ENCODE assay signal across 27 cellular contexts in the genomic region with DNA sequence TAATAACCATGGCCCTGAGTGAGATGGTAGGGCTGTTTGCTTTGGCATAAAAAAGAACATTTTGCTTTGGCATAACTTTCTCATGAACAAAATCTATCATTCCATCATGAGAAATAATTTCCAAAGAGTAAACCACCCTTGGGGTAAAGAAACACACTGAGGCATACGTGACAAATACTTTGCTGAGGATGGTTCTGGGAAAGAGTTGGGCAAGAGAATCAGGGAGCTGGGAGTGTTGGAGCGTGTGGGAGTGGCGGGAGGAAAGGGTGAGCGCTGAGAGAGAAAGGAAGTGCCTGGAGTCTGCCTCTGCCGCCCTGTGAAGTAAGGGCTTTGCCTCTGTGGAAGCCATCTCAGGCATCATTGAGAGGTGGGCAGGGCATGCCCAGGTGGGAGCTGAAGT.
A peak's percentile ranks its signal among the peaks of the same experiment; 100 is the strongest.
DNase-seq lines count a peak whose midpoint lies in the region; ATAC-seq and TF ChIP-seq lines count a peak whose summit lies in the region.
"Had no signal": no experiment of that assay in that cellular context is flagged by ENCODE, and none has a peak within 500 bp of the region (broad histone marks: within the 10 kb centered on the region; RNA-seq: fewer than 3 reads in every experiment).

No MANE protein-coding gene starts in this region.

- dilution Hi-C loops in mammary epithelial cell (cut with HindIII; ENCODE audit: low sequenced_read_pairs), result no loop called here

- ATAC-seq in thoracic aorta (ENCODE audit: insufficient number of reproducible peaks, low FRiP score, low read depth), result peak; percentile 22
- ATAC-seq: gastrocnemius medialis; GM12878; lower lobe of right lung; stimulated activated naive CD8-positive, alpha-beta T cell treated with anti-CD3 and anti-CD28 coated beads, Interleukin-15, amount 100 ng/mL, for 72 hours; T-helper 17 cell had no signal

- intact Hi-C loops in MCF 10A (cut with micrococcal nuclease) (no loop called here), mammary epithelial cell (cut with micrococcal nuclease) (no loop called here), ascending aorta (cut with DNase I) (loop anchor here (2.0 to 5.0 kb wide), 2 partner anchors 62 to 102 kb away; no protein-coding TSS in a partner anchor), CD14-positive monocyte (cut with micrococcal nuclease) (no loop called here)

- H3K36me3 ChIP-seq in mammary epithelial cell (ENCODE audit: insufficient read depth, low read length) (no peaks in the 10 kb centered on the region), ascending aorta (peaks cover 0 to 27% of the 10 kb centered on the region in 2 donors), thoracic aorta (no peaks in the 10 kb centered on the region)
- H3K36me3 ChIP-seq: gastrocnemius medialis, lower lobe of right lung had no signal

- CTCF ChIA-PET in MCF 10A (lab: Yijun Ruan, JAX), result interaction anchor here (1.0 kb wide), 1 partner anchor 13 kb away, joined by 4 read pairs; no protein-coding TSS in a partner anchor
- CTCF ChIA-PET in mammary epithelial cell (lab: Charles Lee; ENCODE audit: low non-redundant PET), result no interaction called here

- H3K4me3 ChIP-seq in mammary epithelial cell (replicated peaks in 1 of 3; ENCODE audit: insufficient read depth in 1 of 3, low read depth in 2 of 3, low read length in 3 of 3) (no peak overlapping the region), ascending aorta (no peak overlapping the region), fibroblast of pulmonary artery (replicated peaks; ENCODE audit: low read depth, low read length) (no peak overlapping the region), thoracic aorta (no peak overlapping the region)
- H3K4me3 ChIP-seq: gastrocnemius medialis, GM12878, lower lobe of right lung had no signal

- H3K27ac Mint-ChIP-seq in MCF 10A (ENCODE audit: low read depth, unreplicated experiment) (peak overlapping the region; percentile 8), CD14-positive monocyte (no peak overlapping the region)
- H3K27ac Mint-ChIP-seq: activated CD4-positive, alpha-beta T cell treated with anti-CD3 and anti-CD28 coated beads, Interleukin-2, amount 10 ng/mL, durations not matched to agents 24 days and 14 days; activated naive CD4-positive, alpha-beta T cell treated with anti-CD3 and anti-CD28 coated beads, Interleukin-2, amount 10 ng/mL, durations not matched to agents 7 days and 5 days; B cell; nephron progenitor cell; stimulated activated naive CD8-positive, alpha-beta T cell treated with anti-CD3 and anti-CD28 coated beads, Interleukin-15, amount 100 ng/mL, for 72 hours; T-helper 17 cell; type B pancreatic cell had no signal

- in situ Hi-C loops in mammary epithelial cell (cut with MboI; ENCODE audit: low sequenced_read_pairs in 2 of 2), result no loop called here

- H3K9ac ChIP-seq in mammary epithelial cell (ENCODE audit: insufficient read depth, low read length), result no peak overlapping the region
- H3K9ac ChIP-seq: KMS-11 had no signal

- no peaks in the 10 kb centered on the region for H3K4me1 Mint-ChIP-seq in MCF 10A (ENCODE audit: insufficient read depth, unreplicated experiment)
- no peaks in the 10 kb centered on the region for H3K4me1 Mint-ChIP-seq in CD14-positive monocyte
- H3K4me1 Mint-ChIP-seq: activated CD4-positive, alpha-beta T cell treated with anti-CD3 and anti-CD28 coated beads, Interleukin-2, amount 10 ng/mL, durations not matched to agents 24 days and 14 days; activated naive CD4-positive, alpha-beta T cell treated with anti-CD3 and anti-CD28 coated beads, Interleukin-2, amount 10 ng/mL, durations not matched to agents 7 days and 5 days; B cell; stimulated activated naive CD8-positive, alpha-beta T cell treated with anti-CD3 and anti-CD28 coated beads, Interleukin-15, amount 100 ng/mL, for 72 hours; T-helper 17 cell had no signal

- H3K4me3 Mint-ChIP-seq in MCF 10A (ENCODE audit: unreplicated experiment) (no peak overlapping the region), CD14-positive monocyte (no peak overlapping the region)
- H3K4me3 Mint-ChIP-seq: activated CD4-positive, alpha-beta T cell treated with anti-CD3 and anti-CD28 coated beads, Interleukin-2, amount 10 ng/mL, durations not matched to agents 24 days and 14 days; activated naive CD4-positive, alpha-beta T cell treated with anti-CD3 and anti-CD28 coated beads, Interleukin-2, amount 10 ng/mL, durations not matched to agents 7 days and 5 days; B cell; nephron progenitor cell; stimulated activated naive CD8-positive, alpha-beta T cell treated with anti-CD3 and anti-CD28 coated beads, Interleukin-15, amount 100 ng/mL, for 72 hours; T-helper 17 cell; type B pancreatic cell had no signal

- 44% methylated on average over 5 of the region's 5 CpGs for WGBS in mammary epithelial cell (ENCODE audit: low coverage, missing lambda C conversion rate)

- peak; percentile 71 for DNase-seq in MCF 10A (ENCODE audit: unreplicated experiment)
- no peak for DNase-seq in mammary epithelial cell
- DNase-seq in ascending aorta (ENCODE audit: low spot score in 2 of 2), result peak in 1 of 2 donors; percentile 76
- peak; percentile 65 for DNase-seq in fibroblast of pulmonary artery (ENCODE audit: low read depth)
- DNase-seq in thoracic aorta (ENCODE audit: low spot score), result no peak
- DNase-seq in NAMALWA (ENCODE audit: low spot score), result no peak
- DNase-seq in CD14-positive monocyte (ENCODE audit: low spot score), result no peak
- no peak for DNase-seq in HK-2 (ENCODE audit: unreplicated experiment)
- DNase-seq: 8988T; activated CD4-positive, alpha-beta T cell treated with anti-CD3 and anti-CD28 coated beads, Interleukin-2, amount 10 ng/mL, durations not matched to agents 24 days and 14 days; activated naive CD4-positive, alpha-beta T cell treated with anti-CD3 and anti-CD28 coated beads, Interleukin-2, amount 10 ng/mL, durations not matched to agents 7 days and 5 days; DMS79; effector CD8-positive, alpha-beta T cell; gastrocnemius medialis; kidney; lower lobe of right lung; MV-4-11; NCI-H187; NCI-H2171 treated with DMSO at 0.1 percent for 48 hours; NCI-H69; nephron progenitor cell; stimulated activated naive CD8-positive, alpha-beta T cell treated with anti-CD3 and anti-CD28 coated beads, Interleukin-15, amount 100 ng/mL, for 72 hours; T-helper 17 cell had no signal

- H3K4me1 ChIP-seq in mammary epithelial cell (ENCODE audit: insufficient read depth, low read length) (no peaks in the 10 kb centered on the region), ascending aorta (peaks cover 0 to 35% of the 10 kb centered on the region in 2 donors), thoracic aorta (ENCODE audit: control insufficient read depth in 1 of 2, low read depth in 2 of 2) (peaks cover 9 to 50% of the 10 kb centered on the region in 2 donors)
- H3K4me1 ChIP-seq: gastrocnemius medialis had no signal

- H3K27ac ChIP-seq in mammary epithelial cell (ENCODE audit: insufficient read depth, low read depth, low read length) (no peak overlapping the region), ascending aorta (peak overlapping the region; percentile 81 to 91), thoracic aorta (peak overlapping the region; percentile 63 to 86)
- H3K27ac ChIP-seq: gastrocnemius medialis, KMS-11, lower lobe of right lung had no signal

- no peaks in the 10 kb centered on the region for H3K27me3 Mint-ChIP-seq in MCF 10A (ENCODE audit: insufficient read depth, unreplicated experiment)
- peaks cover 0 to 5% (median 0%) of the 10 kb centered on the region in 3 donors for H3K27me3 Mint-ChIP-seq in CD14-positive monocyte (ENCODE audit: low read depth in 3 of 3)
- H3K27me3 Mint-ChIP-seq: activated CD4-positive, alpha-beta T cell treated with anti-CD3 and anti-CD28 coated beads, Interleukin-2, amount 10 ng/mL, durations not matched to agents 24 days and 14 days; activated naive CD4-positive, alpha-beta T cell treated with anti-CD3 and anti-CD28 coated beads, Interleukin-2, amount 10 ng/mL, durations not matched to agents 7 days and 5 days; stimulated activated naive CD8-positive, alpha-beta T cell treated with anti-CD3 and anti-CD28 coated beads, Interleukin-15, amount 100 ng/mL, for 72 hours; T-helper 17 cell; type B pancreatic cell had no signal

- POLR2A ChIA-PET in MCF 10A (lab: Yijun Ruan, JAX), result interaction anchor here (0.9 kb wide), 1 partner anchor 11 kb away, joined by 3 read pairs; no protein-coding TSS in a partner anchor

- TF ChIP-seq CTCF in MCF 10A (IDR thresholded peaks at IDR 0.05; ENCODE audit: unreplicated experiment) (no peak), mammary epithelial cell (conservative IDR thresholded peaks at IDR 0.05 in 1 of 2, IDR thresholded peaks at IDR 0.05 in 1 of 2; ENCODE audit: extremely low read depth in 1 of 2, insufficient read depth in 1 of 2, low read depth in 1 of 2, low read length in 2 of 2) (no peak), ascending aorta (IDR thresholded peaks at IDR 0.05) (no peak), fibroblast of pulmonary artery (IDR thresholded peaks at IDR 0.05; ENCODE audit: low read length, missing control alignments) (no peak), thoracic aorta (IDR thresholded peaks at IDR 0.05) (no peak), CD14-positive monocyte (IDR thresholded peaks at IDR 0.05) (no peak)

- no peaks in the 10 kb centered on the region for H3K79me2 ChIP-seq in mammary epithelial cell (ENCODE audit: insufficient read depth, low read length)

- H2AFZ ChIP-seq in mammary epithelial cell (ENCODE audit: low read depth, low read length), result no peak overlapping the region

- H3K27me3 ChIP-seq in mammary epithelial cell (ENCODE audit: insufficient read depth, low read length) (no peaks in the 10 kb centered on the region), ascending aorta (no peaks in the 10 kb centered on the region), thoracic aorta (replicated peaks; ENCODE audit: insufficient read depth) (no peaks in the 10 kb centered on the region)
- H3K27me3 ChIP-seq: gastrocnemius medialis had no signal

- BruUV-seq in MCF 10A (replicated peaks; lab: Mats Ljungman, UMichigan) (no TSS peak), mammary epithelial cell (replicated peaks; lab: Mats Ljungman, UMichigan) (no TSS peak)

- no peaks in the 10 kb centered on the region for H3K9me3 Mint-ChIP-seq in MCF 10A (ENCODE audit: unreplicated experiment)
- peaks cover 0 to 10% (median 4%) of the 10 kb centered on the region in 7 donors for H3K9me3 Mint-ChIP-seq in CD14-positive monocyte
- H3K9me3 Mint-ChIP-seq: nephron progenitor cell, type B pancreatic cell had no signal

- H3K4me2 ChIP-seq in mammary epithelial cell (ENCODE audit: insufficient read depth, low read depth, low read length), result no peak overlapping the region
- H3K4me2 ChIP-seq: KMS-11 had no signal

- H3K9me3 ChIP-seq in mammary epithelial cell (replicated peaks; ENCODE audit: insufficient read depth, low read length), result peaks cover 39% of the 10 kb centered on the region
- no peaks in the 10 kb centered on the region for H3K9me3 ChIP-seq in ascending aorta
- no peaks in the 10 kb centered on the region for H3K9me3 ChIP-seq in thoracic aorta
- H3K9me3 ChIP-seq: gastrocnemius medialis, lower lobe of right lung had no signal

- H3K36me3 Mint-ChIP-seq in MCF 10A (ENCODE audit: insufficient read depth, unreplicated experiment) (no peaks in the 10 kb centered on the region), CD14-positive monocyte (no peaks in the 10 kb centered on the region)
- H3K36me3 Mint-ChIP-seq: activated naive CD4-positive, alpha-beta T cell treated with anti-CD3 and anti-CD28 coated beads, Interleukin-2, amount 10 ng/mL, durations not matched to agents 7 days and 5 days; type B pancreatic cell had no signal

- H4K20me1 ChIP-seq in mammary epithelial cell (ENCODE audit: insufficient read depth, low read length), result no peaks in the 10 kb centered on the region

Comparison
In these comparisons a context has a peak if more than half of its experiments do, and no peak if none do; other contexts are left out.
1. DNase-seq: peak in MCF 10A (single experiment) and fibroblast of pulmonary artery (single experiment); none in mammary epithelial cell (single experiment), thoracic aorta (single experiment), NAMALWA (single experiment), CD14-positive monocyte (single experiment) and HK-2 (single experiment).